ENCODE assay signal across 14 cellular contexts in the genomic region with DNA sequence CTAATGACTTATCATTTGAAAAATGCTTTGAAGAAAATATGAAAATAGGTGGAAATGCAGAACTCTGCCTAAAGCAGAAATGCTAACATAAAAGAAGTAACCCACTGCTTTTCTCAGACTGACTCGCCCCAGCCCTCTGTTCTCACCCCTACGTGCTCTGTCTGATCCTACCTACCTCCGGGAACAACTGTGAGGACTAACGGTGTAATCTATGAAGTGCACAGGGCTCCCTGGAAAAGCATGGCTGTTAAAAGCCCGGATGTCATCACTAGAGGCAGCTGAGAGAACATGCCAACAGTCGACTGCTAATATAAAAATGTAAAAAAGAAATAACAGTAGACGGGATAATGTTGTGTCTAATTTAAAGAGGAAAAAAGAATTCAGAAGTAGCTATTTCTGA.
"Had no signal": no experiment of that assay in that cellular context is flagged by ENCODE, and none has a peak within 500 bp of the region (broad histone marks: within the 10 kb centered on the region; RNA-seq: fewer than 3 reads in every experiment).

No MANE protein-coding gene starts in this region.

- H3K27ac Mint-ChIP-seq: activated CD4-positive, alpha-beta memory T cell treated with anti-CD3 and anti-CD28 coated beads, Interleukin-2, amount 10 ng/mL, durations not matched to agents 7 days and 5 days; activated T-cell treated with anti-CD3 and anti-CD28 coated beads, Interleukin-2, amount 50 U/mL, for 24 hours; nephron progenitor cell; stimulated activated memory B cell treated with anti-CD40 and anti-IgM and Interleukin-4, amounts not matched to agents 10 μg/mL and 1 μg/mL and 100 μg/mL, for 72 hours; T-helper 17 cell had no signal

- H3K27me3 Mint-ChIP-seq: activated CD4-positive, alpha-beta memory T cell treated with anti-CD3 and anti-CD28 coated beads, Interleukin-2, amount 10 ng/mL, durations not matched to agents 7 days and 5 days; activated T-cell treated with anti-CD3 and anti-CD28 coated beads, Interleukin-2, amount 50 U/mL, for 24 hours; central memory CD8-positive, alpha-beta T cell; effector memory CD8-positive, alpha-beta T cell; stimulated activated memory B cell treated with anti-CD40 and anti-IgM and Interleukin-4, amounts not matched to agents 10 μg/mL and 1 μg/mL and 100 μg/mL, for 72 hours; T-helper 17 cell had no signal

- H3K27me3 ChIP-seq: adrenal gland, gastroesophageal sphincter had no signal

- H3K27ac ChIP-seq: adrenal gland, gastroesophageal sphincter had no signal

- H3K36me3 Mint-ChIP-seq: stimulated activated memory B cell treated with anti-CD40 and anti-IgM and Interleukin-4, amounts not matched to agents 10 μg/mL and 1 μg/mL and 100 μg/mL, for 72 hours had no signal

- DNase-seq: activated CD4-positive, alpha-beta memory T cell treated with anti-CD3 and anti-CD28 coated beads, Interleukin-2, amount 10 ng/mL, durations not matched to agents 7 days and 5 days; activated CD4-positive, alpha-beta T cell treated with anti-CD3 and anti-CD28 coated beads for 4 hours; activated naive CD4-positive, alpha-beta T cell treated with anti-CD3 and anti-CD28 coated beads, Interleukin-2, amount 50 U/mL, for 16 hours; activated T-cell treated with anti-CD3 and anti-CD28 coated beads, Interleukin-2, amount 50 U/mL, for 24 hours; adrenal gland; effector memory CD8-positive, alpha-beta T cell; hippocampal formation; kidney glomerular epithelial cell; nephron progenitor cell; stimulated activated CD4-positive, alpha-beta T cell treated with anti-CD3 and anti-CD28 coated beads, Interleukin-2, amount 100 ng/mL, for 48 hours; T-helper 17 cell had no signal

- H3K9me3 Mint-ChIP-seq: activated CD4-positive, alpha-beta memory T cell treated with anti-CD3 and anti-CD28 coated beads, Interleukin-2, amount 10 ng/mL, durations not matched to agents 7 days and 5 days; activated T-cell treated with anti-CD3 and anti-CD28 coated beads, Interleukin-2, amount 50 U/mL, for 24 hours; central memory CD8-positive, alpha-beta T cell; stimulated activated memory B cell treated with anti-CD40 and anti-IgM and Interleukin-4, amounts not matched to agents 10 μg/mL and 1 μg/mL and 100 μg/mL, for 72 hours had no signal

- ATAC-seq: effector memory CD8-positive, alpha-beta T cell; gastroesophageal sphincter; stimulated activated memory B cell treated with anti-CD40 and anti-IgM and Interleukin-4, amounts not matched to agents 10 μg/mL and 1 μg/mL and 100 μg/mL, for 72 hours; T-helper 17 cell had no signal

- H3K4me1 ChIP-seq: adrenal gland had no signal

- H3K4me3 Mint-ChIP-seq: activated CD4-positive, alpha-beta memory T cell treated with anti-CD3 and anti-CD28 coated beads, Interleukin-2, amount 10 ng/mL, durations not matched to agents 7 days and 5 days; activated T-cell treated with anti-CD3 and anti-CD28 coated beads, Interleukin-2, amount 50 U/mL, for 24 hours; central memory CD8-positive, alpha-beta T cell; effector memory CD8-positive, alpha-beta T cell; nephron progenitor cell; stimulated activated memory B cell treated with anti-CD40 and anti-IgM and Interleukin-4, amounts not matched to agents 10 μg/mL and 1 μg/mL and 100 μg/mL, for 72 hours; T-helper 17 cell had no signal

- H3K9me3 ChIP-seq: adrenal gland, gastroesophageal sphincter had no signal

- H3K4me3 ChIP-seq: adrenal gland, gastroesophageal sphincter had no signal

- H3K36me3 ChIP-seq: adrenal gland, gastroesophageal sphincter had no signal
